Comparison of ENCODE assay signal across 18 cellular contexts in genomic region chr16:64397945-64398508, GRCh38.
A peak's percentile ranks its signal among the peaks of the same experiment; 100 is the strongest.
DNase-seq lines count a peak whose midpoint lies in the region; ATAC-seq and TF ChIP-seq lines count a peak whose summit lies in the region.
"Had no signal": no experiment of that assay in that cellular context is flagged by ENCODE, and none has a peak within 500 bp of the region (broad histone marks: within the 10 kb centered on the region; RNA-seq: fewer than 3 reads in every experiment).

No MANE protein-coding gene starts in this region.

- WGBS in mesenchymal stem cell, result 92% methylated on average over 3 of the region's 3 CpGs

- no peak overlapping the region for H2BK15ac ChIP-seq in mesenchymal stem cell (ENCODE audit: low read depth, poor library complexity, severe bottlenecking)

- no peaks in the 10 kb centered on the region for H3K79me1 ChIP-seq in mesenchymal stem cell (replicated peaks; ENCODE audit: low read length, poor library complexity, severe bottlenecking)

- no peak overlapping the region for H4K8ac ChIP-seq in mesenchymal stem cell (ENCODE audit: low read length)

- peak overlapping the region; percentile 15 for H2AFZ ChIP-seq in ACC112 (ENCODE audit: low read length, unreplicated experiment)
- no peak overlapping the region for H2AFZ ChIP-seq in mesenchymal stem cell (ENCODE audit: low read depth, low read length)

- H2BK12ac ChIP-seq in mesenchymal stem cell (ENCODE audit: low read length in 2 of 2), result no peak overlapping the region

- no peak overlapping the region; the same call in 1 of the 2 replicates for H3K4me3 ChIP-seq in ACC112 (ENCODE audit: low read depth, low read length)
- no peak overlapping the region for H3K4me3 ChIP-seq in RWPE2 (ENCODE audit: severe bottlenecking)
- H3K4me3 ChIP-seq in mesenchymal stem cell (ENCODE audit: insufficient read depth in 1 of 2, low read depth in 1 of 2, low read length in 2 of 2), result peak overlapping the region in 1 of 2 experiments; percentile 57
- H3K4me3 ChIP-seq: A549, esophagus squamous epithelium, HAP-1, spleen had no signal

- H3K27ac ChIP-seq in ACC112 (ENCODE audit: low read depth, low read length), result peak overlapping the region; percentile 19; the same call in 1 of the 2 replicates
- H3K27ac ChIP-seq in RWPE2 (ENCODE audit: poor library complexity, severe bottlenecking), result peak overlapping the region; percentile 79
- no peak overlapping the region for H3K27ac ChIP-seq in mesenchymal stem cell (ENCODE audit: low read length, poor library complexity, severe bottlenecking)
- H3K27ac ChIP-seq: A549, C4-2B, esophagus squamous epithelium, spleen had no signal

- H3K4ac ChIP-seq in mesenchymal stem cell (ENCODE audit: low read depth in 1 of 2, low read length in 2 of 2), result no peak overlapping the region

- DNase-seq in RWPE2 (ENCODE audit: low spot score), result no peak
- peak; percentile 2 for DNase-seq in dermis blood vessel endothelial cell
- DNase-seq in mesenchymal stem cell, result no peak
- no peak for DNase-seq in SHP77 treated with DMSO at 0.1 percent for 48 hours (lab: John Stamatoyannopoulos, UW)
- DNase-seq in NCI-H1436 treated with DMSO at 0.1 percent for 48 hours (lab: John Stamatoyannopoulos, UW), result no peak
- no peak for DNase-seq in head of caudate nucleus
- DNase-seq: activated naive CD8-positive, alpha-beta T cell treated with anti-CD3 and anti-CD28 coated beads, Interleukin-2, amount 10 ng/mL, durations not matched to agents 7 days and 5 days; effector CD8-positive, alpha-beta T cell; esophagus squamous epithelium; NCI-H1105; NCI-H524; spleen had no signal

- H2BK120ac ChIP-seq in mesenchymal stem cell (ENCODE audit: low read depth, low read length), result no peak overlapping the region

- no peak overlapping the region for H3K23ac ChIP-seq in mesenchymal stem cell (ENCODE audit: low read length in 2 of 2)

- H3K4me1 ChIP-seq in ACC112 (ENCODE audit: control insufficient read depth, insufficient read depth, low read length, unreplicated experiment), result peaks cover 26% of the 10 kb centered on the region
- peaks cover 14% of the 10 kb centered on the region for H3K4me1 ChIP-seq in RWPE2 (ENCODE audit: insufficient read depth, poor library complexity, severe bottlenecking)
- peaks cover 1% of the 10 kb centered on the region for H3K4me1 ChIP-seq in mesenchymal stem cell (ENCODE audit: control insufficient read depth, insufficient read depth, low read depth, low read length)
- H3K4me1 ChIP-seq: A549, esophagus squamous epithelium, HAP-1, spleen had no signal

- no peak overlapping the region for H4K91ac ChIP-seq in mesenchymal stem cell (ENCODE audit: low read length)

- no peak overlapping the region for H3K4me2 ChIP-seq in mesenchymal stem cell (ENCODE audit: low read length, poor library complexity, severe bottlenecking)
- H3K4me2 ChIP-seq: A549 had no signal

- ATAC-seq in RWPE2 (ENCODE audit: low read depth) (0 out of 3 replicates have a peak, but pooled peaks have one; percentile 23), GM21723 (IDR thresholded peaks at IDR 0.05; ENCODE audit: unreplicated experiment) (no peak)
- ATAC-seq: A549; activated T-helper 17 cell treated with anti-CD3 and anti-CD28 coated beads, Interleukin-2, amount 50 U/mL, for 72 hours had no signal

- no peak overlapping the region for H3K14ac ChIP-seq in mesenchymal stem cell (ENCODE audit: low read length in 2 of 2)

- H3K9me3 ChIP-seq in RWPE2 (ENCODE audit: severe bottlenecking) (no peaks in the 10 kb centered on the region), mesenchymal stem cell (ENCODE audit: control insufficient read depth, low read length) (no peaks in the 10 kb centered on the region)
- H3K9me3 ChIP-seq: A549, esophagus squamous epithelium, HAP-1 had no signal

- H3K36me3 ChIP-seq in ACC112 (ENCODE audit: insufficient read depth, low read length) (no peaks in the 10 kb centered on the region), RWPE2 (ENCODE audit: low read depth) (no peaks in the 10 kb centered on the region), mesenchymal stem cell (ENCODE audit: control insufficient read depth in 1 of 2, insufficient read depth in 2 of 2, low read depth in 1 of 2, low read length in 2 of 2) (no peaks in the 10 kb centered on the region)
- H3K36me3 ChIP-seq: esophagus squamous epithelium, HAP-1, spleen had no signal

- no peak for TF ChIP-seq CTCF in RWPE2 (IDR thresholded peaks at IDR 0.05; ENCODE audit: poor library complexity, severe bottlenecking)

- H3K27me3 ChIP-seq in ACC112 (ENCODE audit: insufficient read depth, low read length), result no peaks in the 10 kb centered on the region
- no peaks in the 10 kb centered on the region for H3K27me3 ChIP-seq in RWPE2 (ENCODE audit: insufficient read depth, poor library complexity, severe bottlenecking)
- H3K27me3 ChIP-seq in mesenchymal stem cell (ENCODE audit: control insufficient read depth in 1 of 2, insufficient read depth in 1 of 2, low read length in 2 of 2), result no peaks in the 10 kb centered on the region
- H3K27me3 ChIP-seq: esophagus squamous epithelium, spleen had no signal

- H3K9ac ChIP-seq in mesenchymal stem cell (ENCODE audit: low read length), result peak overlapping the region; percentile 46

- no peaks in the 10 kb centered on the region for H3K79me2 ChIP-seq in ACC112 (ENCODE audit: control insufficient read depth, insufficient read depth, low read length, unreplicated experiment)

- H2BK5ac ChIP-seq in mesenchymal stem cell (ENCODE audit: low read depth, low read length, poor library complexity, severe bottlenecking), result no peak overlapping the region

- H2AK5ac ChIP-seq in mesenchymal stem cell (ENCODE audit: low read length, severe bottlenecking), result no peak overlapping the region

- intact Hi-C loops in head of caudate nucleus (cut with DNase I), result no loop called here

- H3K18ac ChIP-seq in mesenchymal stem cell (ENCODE audit: low read depth in 1 of 2, low read length in 2 of 2), result no peak overlapping the region
